ENCODE assay signal across 8 cellular contexts in the genomic region with DNA sequence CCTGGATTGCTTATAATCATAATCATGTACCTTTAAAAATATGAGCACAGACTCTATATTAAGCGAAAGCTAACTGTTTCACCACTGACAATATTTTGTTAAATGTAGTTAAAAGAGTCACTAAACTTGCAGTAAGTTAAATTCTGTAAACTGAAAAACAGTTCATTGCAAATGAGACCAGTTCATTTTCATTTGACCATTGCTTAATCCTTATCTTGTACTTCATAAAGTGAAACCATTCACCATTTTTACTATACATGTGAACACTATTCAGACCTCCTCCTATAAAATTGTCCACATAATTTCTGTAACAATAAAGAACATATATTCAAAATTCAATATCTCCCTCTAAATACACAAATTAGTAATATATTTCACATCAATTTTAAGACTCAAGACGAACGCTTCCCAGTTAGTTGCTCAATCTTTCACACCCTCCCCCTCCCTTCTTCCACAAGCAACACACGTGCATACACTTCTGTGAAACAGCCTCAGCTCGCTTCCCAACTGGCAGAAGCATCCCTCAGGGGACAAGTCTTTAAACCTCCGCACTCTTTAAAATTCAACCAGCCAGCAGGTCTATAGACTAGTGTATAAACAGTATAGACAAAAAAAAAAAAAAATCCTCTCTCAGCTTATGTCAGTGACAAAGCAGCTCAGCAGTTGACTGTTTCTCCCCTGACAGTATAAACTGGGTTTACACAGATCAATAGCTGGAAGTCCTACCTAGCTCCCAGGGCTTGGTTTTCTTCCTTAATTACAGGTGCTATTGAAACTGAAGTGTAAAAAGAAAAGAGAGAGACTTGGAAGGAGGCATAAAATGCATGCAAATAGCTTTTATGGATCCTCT.
DNase-seq lines count a peak whose midpoint lies in the region; ATAC-seq, FAIRE-seq and TF ChIP-seq lines count a peak whose summit lies in the region.

No MANE protein-coding gene starts in this region.

- no peak for FAIRE-seq in endothelial cell of umbilical vein (lab: Jason Lieb, UNC)

- POLR2A ChIA-PET in endothelial cell of umbilical vein (lab: Charles Lee), result interaction anchor here (0.7 kb wide), 1 partner anchor 100 kb away, joined by 5 read pairs; no protein-coding TSS in a partner anchor

- TF ChIP-seq CTCF in endothelial cell of umbilical vein (IDR thresholded peaks at IDR 0.05; ENCODE audit: extremely low read depth in 1 of 2, insufficient read depth in 1 of 2, low read depth in 1 of 2, low read length in 2 of 2) (no peak), neural cell (IDR thresholded peaks at IDR 0.05; ENCODE audit: poor library complexity, severe bottlenecking) (no peak)

- H3K4me2 ChIP-seq in endothelial cell of umbilical vein (ENCODE audit: insufficient read depth, low read length), result peak overlapping the region; percentile 11
- peak overlapping the region; percentile 40 for H3K4me2 ChIP-seq in neural cell (ENCODE audit: low read length)

- no peaks in the 10 kb centered on the region for H3K36me3 ChIP-seq in endothelial cell of umbilical vein (ENCODE audit: control insufficient read depth in 2 of 2, extremely low read depth in 1 of 2, insufficient read depth in 2 of 2, low read length in 2 of 2)
- no peaks in the 10 kb centered on the region for H3K36me3 ChIP-seq in neural cell (ENCODE audit: insufficient read depth, low read length)

- TF ChIP-seq EP300 in neural cell (conservative IDR thresholded peaks at IDR 0.05; ENCODE audit: poor library complexity, severe bottlenecking), result peak; percentile 45

- no peaks in the 10 kb centered on the region for H3K9me1 ChIP-seq in endothelial cell of umbilical vein (replicated peaks; ENCODE audit: control insufficient read depth, extremely low read depth, insufficient read depth, low read length)

- no peaks in the 10 kb centered on the region for H3F3A ChIP-seq in neural cell (ENCODE audit: insufficient read depth, low read length, poor library complexity, severe bottlenecking)

- peak; percentile 83 for DNase-seq in DMS 273 (lab: John Stamatoyannopoulos, UW; ENCODE audit: unreplicated experiment)
- peak; percentile 83 for DNase-seq in NCI-H345 (lab: John Stamatoyannopoulos, UW)
- no peak for DNase-seq in endothelial cell of umbilical vein (ENCODE audit: low read depth, low spot score)

- no peaks in the 10 kb centered on the region for H3K4me1 ChIP-seq in endothelial cell of umbilical vein (ENCODE audit: control insufficient read depth, extremely low read depth, insufficient read depth, low read length)

- no peak overlapping the region for H3K27ac ChIP-seq in endothelial cell of umbilical vein (ENCODE audit: insufficient read depth, low read depth, low read length)
- peak overlapping the region; percentile 46 for H3K27ac ChIP-seq in neural cell (ENCODE audit: low read length)

- H3K27me3 ChIP-seq in endothelial cell of umbilical vein (ENCODE audit: control insufficient read depth in 2 of 2, insufficient read depth in 2 of 2, low read length in 2 of 2), result no peaks in the 10 kb centered on the region
- no peaks in the 10 kb centered on the region for H3K27me3 ChIP-seq in neural cell (ENCODE audit: insufficient read depth, low read depth, low read length)

- no peak overlapping the region for H3K9ac ChIP-seq in endothelial cell of umbilical vein (replicated peaks; ENCODE audit: extremely low read depth, insufficient read depth, low read length)
- H3K9ac ChIP-seq in neural cell (ENCODE audit: low read length), result no peak overlapping the region

- H4K20me1 ChIP-seq in endothelial cell of umbilical vein (replicated peaks; ENCODE audit: control insufficient read depth, extremely low read depth, insufficient read depth, low read length) (no peaks in the 10 kb centered on the region), neural cell (ENCODE audit: insufficient read depth) (no peaks in the 10 kb centered on the region)

- H3K9me2 ChIP-seq in neural cell (ENCODE audit: insufficient read depth, low read length), result no peaks in the 10 kb centered on the region

- BruUV-seq in endothelial cell of umbilical vein (replicated peaks; lab: Mats Ljungman, UMichigan), result no TSS peak

- H2AFZ ChIP-seq in endothelial cell of umbilical vein (ENCODE audit: low read depth, low read length) (no peak overlapping the region), neural cell (ENCODE audit: low read depth, low read length) (no peak overlapping the region)

- H3K9me3 ChIP-seq in endothelial cell of umbilical vein (replicated peaks; ENCODE audit: control insufficient read depth, insufficient read depth, low read length) (no peaks in the 10 kb centered on the region), neural cell (ENCODE audit: low read length) (no peaks in the 10 kb centered on the region)

- H3K79me2 ChIP-seq in endothelial cell of umbilical vein (ENCODE audit: control insufficient read depth, insufficient read depth, low read length), result no peaks in the 10 kb centered on the region
- no peaks in the 10 kb centered on the region for H3K79me2 ChIP-seq in neural cell (replicated peaks; ENCODE audit: insufficient read depth, low read length)

- CTCF ChIA-PET in endothelial cell of umbilical vein (lab: Charles Lee), result interaction anchor here (1.1 to 1.6 kb wide), 2 partner anchors 10 to 15 kb away, joined by 3 to 8 read pairs; no protein-coding TSS in a partner anchor

- intact Hi-C loops in endothelial cell of umbilical vein (cut with micrococcal nuclease), result no loop called here

- no peak for TF ChIP-seq POLR2A in endothelial cell of umbilical vein (IDR thresholded peaks at IDR 0.05; ENCODE audit: low read depth, low read length)

- no peak for TF ChIP-seq RAD21 in neural cell (conservative IDR thresholded peaks at IDR 0.05)

- H3K4me3 ChIP-seq in endothelial cell of umbilical vein (replicated peaks in 1 of 3; ENCODE audit: insufficient read depth in 1 of 3, low read depth in 1 of 3, low read length in 3 of 3), result peak overlapping the region in 1 of 3 experiments; percentile 27
- H3K4me3 ChIP-seq in neural cell (ENCODE audit: low read length), result peak overlapping the region; percentile 50

- dilution Hi-C loops in endothelial cell of umbilical vein (cut with MboI; ENCODE audit: extremely low pct_ligation_motif_present, low sequenced_read_pairs), result no loop called here

- ATAC-seq in GM21528 (IDR thresholded peaks at IDR 0.05; ENCODE audit: low FRiP score, unreplicated experiment) (no peak), HG02973 (IDR thresholded peaks at IDR 0.05; ENCODE audit: unreplicated experiment) (no peak), HG02970 (IDR thresholded peaks at IDR 0.05; ENCODE audit: low FRiP score, unreplicated experiment) (no peak), GM18502 (IDR thresholded peaks at IDR 0.05; ENCODE audit: poor library complexity, unreplicated experiment) (no peak)

TF ChIP-seq in endothelial cell of umbilical vein, 7 proteins besides CTCF, POLR2A, EP300 and RAD21:
- TF ChIP-seq FOS (IDR thresholded peaks at IDR 0.05; ENCODE audit: borderline replicate concordance, insufficient read depth, low read length) (no peak), POLR2AphosphoS5 (IDR thresholded peaks at IDR 0.05; ENCODE audit: insufficient read depth, low read depth, low read length) (no peak), JUN (IDR thresholded peaks at IDR 0.05; ENCODE audit: borderline replicate concordance, insufficient read depth, insufficient read length, low read depth) (no peak), MYC (IDR thresholded peaks at IDR 0.05; ENCODE audit: low read depth, low read length) (no peak), EZH2 (IDR thresholded peaks at IDR 0.05; ENCODE audit: borderline replicate concordance, low read depth, low read length, severe bottlenecking) (no peak), GATA2 (IDR thresholded peaks at IDR 0.05; ENCODE audit: insufficient read depth, insufficient read length, low read depth, low read length) (no peak)
- TF ChIP-seq, protein P1, sequence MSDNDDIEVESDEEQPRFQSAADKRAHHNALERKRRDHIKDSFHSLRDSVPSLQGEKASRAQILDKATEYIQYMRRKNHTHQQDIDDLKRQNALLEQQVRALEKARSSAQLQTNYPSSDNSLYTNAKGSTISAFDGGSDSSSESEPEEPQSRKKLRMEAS (IDR thresholded peaks at IDR 0.05; ENCODE audit: insufficient read depth, insufficient read length), result no peak
TF ChIP-seq in endothelial cell of umbilical vein: peak in this region for 0.

TF ChIP-seq in neural cell, 6 proteins besides CTCF, POLR2A, EP300 and RAD21:
- peak; percentile 28 for TF ChIP-seq POLR2AphosphoS5 (IDR thresholded peaks at IDR 0.05)
- TF ChIP-seq SMC3 (conservative IDR thresholded peaks at IDR 0.05; ENCODE audit: poor library complexity), result no peak
- no peak for TF ChIP-seq TAF1 (IDR thresholded peaks at IDR 0.05; ENCODE audit: low read depth)
- TF ChIP-seq EZH2 (IDR thresholded peaks at IDR 0.05; ENCODE audit: borderline replicate concordance, insufficient read depth, low read length, poor library complexity, severe bottlenecking), result no peak
- TF ChIP-seq, protein P2, sequence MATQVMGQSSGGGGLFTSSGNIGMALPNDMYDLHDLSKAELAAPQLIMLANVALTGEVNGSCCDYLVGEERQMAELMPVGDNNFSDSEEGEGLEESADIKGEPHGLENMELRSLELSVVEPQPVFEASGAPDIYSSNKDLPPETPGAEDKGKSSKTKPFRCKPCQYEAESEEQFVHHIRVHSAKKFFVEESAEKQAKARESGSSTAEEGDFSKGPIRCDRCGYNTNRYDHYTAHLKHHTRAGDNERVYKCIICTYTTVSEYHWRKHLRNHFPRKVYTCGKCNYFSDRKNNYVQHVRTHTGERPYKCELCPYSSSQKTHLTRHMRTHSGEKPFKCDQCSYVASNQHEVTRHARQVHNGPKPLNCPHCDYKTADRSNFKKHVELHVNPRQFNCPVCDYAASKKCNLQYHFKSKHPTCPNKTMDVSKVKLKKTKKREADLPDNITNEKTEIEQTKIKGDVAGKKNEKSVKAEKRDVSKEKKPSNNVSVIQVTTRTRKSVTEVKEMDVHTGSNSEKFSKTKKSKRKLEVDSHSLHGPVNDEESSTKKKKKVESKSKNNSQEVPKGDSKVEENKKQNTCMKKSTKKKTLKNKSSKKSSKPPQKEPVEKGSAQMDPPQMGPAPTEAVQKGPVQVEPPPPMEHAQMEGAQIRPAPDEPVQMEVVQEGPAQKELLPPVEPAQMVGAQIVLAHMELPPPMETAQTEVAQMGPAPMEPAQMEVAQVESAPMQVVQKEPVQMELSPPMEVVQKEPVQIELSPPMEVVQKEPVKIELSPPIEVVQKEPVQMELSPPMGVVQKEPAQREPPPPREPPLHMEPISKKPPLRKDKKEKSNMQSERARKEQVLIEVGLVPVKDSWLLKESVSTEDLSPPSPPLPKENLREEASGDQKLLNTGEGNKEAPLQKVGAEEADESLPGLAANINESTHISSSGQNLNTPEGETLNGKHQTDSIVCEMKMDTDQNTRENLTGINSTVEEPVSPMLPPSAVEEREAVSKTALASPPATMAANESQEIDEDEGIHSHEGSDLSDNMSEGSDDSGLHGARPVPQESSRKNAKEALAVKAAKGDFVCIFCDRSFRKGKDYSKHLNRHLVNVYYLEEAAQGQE (IDR thresholded peaks at IDR 0.05; ENCODE audit: borderline replicate concordance), result peak; percentile 35
- TF ChIP-seq MXI1 (conservative IDR thresholded peaks at IDR 0.05; ENCODE audit: poor library complexity, severe bottlenecking), result peak; percentile 28
